In genomic region chr16:66553223-66553622, GRCh38 we compare ENCODE assay signal across 1 cellular context.
TF ChIP-seq lines count a peak whose summit lies in the region.

No MANE protein-coding gene starts in this region.

TF ChIP-seq in endothelial cell of umbilical vein, 7 proteins besides CTCF, POLR2A, EP300 and RAD21 (continued from another document):
- TF ChIP-seq FOS (IDR thresholded peaks at IDR 0.05; ENCODE audit: borderline replicate concordance, insufficient read depth, low read length) (no peak), POLR2AphosphoS5 (IDR thresholded peaks at IDR 0.05; ENCODE audit: insufficient read depth, low read depth, low read length) (no peak), EZH2 (IDR thresholded peaks at IDR 0.05; ENCODE audit: borderline replicate concordance, low read depth, low read length, severe bottlenecking) (no peak), MYC (IDR thresholded peaks at IDR 0.05; ENCODE audit: low read depth, low read length) (no peak), JUN (IDR thresholded peaks at IDR 0.05; ENCODE audit: borderline replicate concordance, insufficient read depth, insufficient read length, low read depth) (no peak), GATA2 (IDR thresholded peaks at IDR 0.05; ENCODE audit: insufficient read depth, insufficient read length, low read depth, low read length) (no peak)
TF ChIP-seq in endothelial cell of umbilical vein: peak in this region for 0.
